In the genomic region with DNA sequence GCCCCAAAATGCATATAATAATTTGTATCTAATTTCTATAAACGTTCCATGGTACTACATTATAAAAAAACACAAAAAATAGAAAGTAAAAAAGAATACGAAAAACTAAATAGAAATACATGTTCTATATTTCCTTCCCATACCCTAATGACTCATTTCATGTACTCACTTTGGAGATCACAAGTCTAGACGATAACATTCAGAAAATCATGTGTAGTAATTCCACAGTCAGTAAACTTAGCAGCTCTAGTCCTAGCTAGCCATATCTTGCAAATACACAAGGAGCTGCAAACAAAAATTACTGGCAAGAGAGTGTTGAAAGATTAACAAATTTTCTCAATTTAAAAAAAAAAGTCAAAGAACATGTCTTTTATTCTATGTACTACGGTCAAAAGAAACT, we compare ENCODE assay signal across 1 cellular context.
TF ChIP-seq lines count a peak whose summit lies in the region.

No MANE protein-coding gene starts in this region.

TF ChIP-seq in HepG2, 621 proteins besides CTCF, POLR2A, EP300 and RAD21:
- TF ChIP-seq KLF9 (CRISPR knock-in tag; IDR thresholded peaks at IDR 0.05; ENCODE audit: low read depth) (no peak), ZNF235 (CRISPR knock-in tag; IDR thresholded peaks at IDR 0.05; ENCODE audit: borderline replicate concordance) (no peak), ATF3 (CRISPR knock-in tag; IDR thresholded peaks at IDR 0.05) (no peak), ZBTB43 (CRISPR knock-in tag; conservative IDR thresholded peaks at IDR 0.05) (no peak), ZIK1 (CRISPR knock-in tag; IDR thresholded peaks at IDR 0.05; ENCODE audit: borderline replicate concordance, low read depth) (no peak), ZNF24 (IDR thresholded peaks at IDR 0.05) (no peak), ZBTB3 (CRISPR knock-in tag; IDR thresholded peaks at IDR 0.05; ENCODE audit: borderline replicate concordance, low read depth) (no peak), ASH2L (IDR thresholded peaks at IDR 0.05; ENCODE audit: insufficient read length, low read depth, low read length) (no peak), ZNF788 (CRISPR knock-in tag; IDR thresholded peaks at IDR 0.05; ENCODE audit: borderline replicate concordance) (no peak), JDP2 (CRISPR knock-in tag; IDR thresholded peaks at IDR 0.05; ENCODE audit: borderline replicate concordance) (no peak), SP1 (IDR thresholded peaks at IDR 0.05) (no peak), SP1 (CRISPR knock-in tag; IDR thresholded peaks at IDR 0.05) (no peak), ARID4A (CRISPR knock-in tag; IDR thresholded peaks at IDR 0.05; ENCODE audit: borderline replicate concordance) (no peak), JUNB (CRISPR knock-in tag; IDR thresholded peaks at IDR 0.05; ENCODE audit: borderline replicate concordance) (no peak), IRF1 (CRISPR knock-in tag; IDR thresholded peaks at IDR 0.05; ENCODE audit: low read depth) (no peak)
- TF ChIP-seq, protein P1, sequence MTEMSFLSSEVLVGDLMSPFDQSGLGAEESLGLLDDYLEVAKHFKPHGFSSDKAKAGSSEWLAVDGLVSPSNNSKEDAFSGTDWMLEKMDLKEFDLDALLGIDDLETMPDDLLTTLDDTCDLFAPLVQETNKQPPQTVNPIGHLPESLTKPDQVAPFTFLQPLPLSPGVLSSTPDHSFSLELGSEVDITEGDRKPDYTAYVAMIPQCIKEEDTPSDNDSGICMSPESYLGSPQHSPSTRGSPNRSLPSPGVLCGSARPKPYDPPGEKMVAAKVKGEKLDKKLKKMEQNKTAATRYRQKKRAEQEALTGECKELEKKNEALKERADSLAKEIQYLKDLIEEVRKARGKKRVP (CRISPR knock-in tag; IDR thresholded peaks at IDR 0.05) = no peak
- TF ChIP-seq, protein P2, sequence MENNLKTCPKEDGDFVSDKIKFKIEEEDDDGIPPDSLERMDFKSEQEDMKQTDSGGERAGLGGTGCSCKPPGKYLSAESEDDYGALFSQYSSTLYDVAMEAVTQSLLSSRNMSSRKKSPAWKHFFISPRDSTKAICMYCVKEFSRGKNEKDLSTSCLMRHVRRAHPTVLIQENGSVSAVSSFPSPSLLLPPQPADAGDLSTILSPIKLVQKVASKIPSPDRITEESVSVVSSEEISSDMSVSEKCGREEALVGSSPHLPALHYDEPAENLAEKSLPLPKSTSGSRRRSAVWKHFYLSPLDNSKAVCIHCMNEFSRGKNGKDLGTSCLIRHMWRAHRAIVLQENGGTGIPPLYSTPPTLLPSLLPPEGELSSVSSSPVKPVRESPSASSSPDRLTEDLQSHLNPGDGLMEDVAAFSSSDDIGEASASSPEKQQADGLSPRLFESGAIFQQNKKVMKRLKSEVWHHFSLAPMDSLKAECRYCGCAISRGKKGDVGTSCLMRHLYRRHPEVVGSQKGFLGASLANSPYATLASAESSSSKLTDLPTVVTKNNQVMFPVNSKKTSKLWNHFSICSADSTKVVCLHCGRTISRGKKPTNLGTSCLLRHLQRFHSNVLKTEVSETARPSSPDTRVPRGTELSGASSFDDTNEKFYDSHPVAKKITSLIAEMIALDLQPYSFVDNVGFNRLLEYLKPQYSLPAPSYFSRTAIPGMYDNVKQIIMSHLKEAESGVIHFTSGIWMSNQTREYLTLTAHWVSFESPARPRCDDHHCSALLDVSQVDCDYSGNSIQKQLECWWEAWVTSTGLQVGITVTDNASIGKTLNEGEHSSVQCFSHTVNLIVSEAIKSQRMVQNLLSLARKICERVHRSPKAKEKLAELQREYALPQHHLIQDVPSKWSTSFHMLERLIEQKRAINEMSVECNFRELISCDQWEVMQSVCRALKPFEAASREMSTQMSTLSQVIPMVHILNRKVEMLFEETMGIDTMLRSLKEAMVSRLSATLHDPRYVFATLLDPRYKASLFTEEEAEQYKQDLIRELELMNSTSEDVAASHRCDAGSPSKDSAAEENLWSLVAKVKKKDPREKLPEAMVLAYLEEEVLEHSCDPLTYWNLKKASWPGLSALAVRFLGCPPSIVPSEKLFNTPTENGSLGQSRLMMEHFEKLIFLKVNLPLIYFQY (CRISPR knock-in tag; IDR thresholded peaks at IDR 0.05; ENCODE audit: borderline replicate concordance) = no peak
